11 cellular contexts compared by ENCODE assay signal in genomic region chr4:43362875-43363636, GRCh38.
"Had no signal": no experiment of that assay in that cellular context is flagged by ENCODE, and none has a peak within 500 bp of the region (broad histone marks: within the 10 kb centered on the region; RNA-seq: fewer than 3 reads in every experiment).

No MANE protein-coding gene starts in this region.

- H3K9me3 Mint-ChIP-seq: GM23338, H9 had no signal

- DNase-seq: GM23248, GOT3, H7, H9, HCEC 1CT, HFFc6 had no signal

- H2AFZ ChIP-seq: GM23248, GM23338 had no signal

- H3K4me1 Mint-ChIP-seq: GM23338, H9 had no signal

- H3K27ac Mint-ChIP-seq: GM23338, HFFc6 had no signal

- H3K4me3 Mint-ChIP-seq: GM23338, H9, HFFc6 had no signal

- H3K4me2 ChIP-seq: GM23338 had no signal

- ATAC-seq: GM23338, HCT116 had no signal

- H3K36me3 ChIP-seq: HAP-1 had no signal

- H3K27ac ChIP-seq: GM23248 had no signal

- H3K4me1 ChIP-seq: HAP-1 had no signal

- H3K9me3 ChIP-seq: HAP-1 had no signal

- H3K4me3 ChIP-seq: GM23248, GM23338, HAP-1 had no signal

- H3K9ac ChIP-seq: GM23248 had no signal

- FAIRE-seq: H1, H54 had no signal
